ENCODE assay signal across 8 cellular contexts in genomic region chr13:49292742-49293498, GRCh38. TPM values are rescaled to one million over a fixed set of nuclear protein-coding genes. Genes with fewer than 3 reads are reported as not detected.
DNase-seq lines count a peak whose midpoint lies in the region; ATAC-seq and TF ChIP-seq lines count a peak whose summit lies in the region.

No MANE protein-coding gene starts in this region.

- H3K27me3 Mint-ChIP-seq in stimulated activated memory B cell treated with anti-CD40 and anti-IgM and Interleukin-4, amounts not matched to agents 10 μg/mL and 1 μg/mL and 100 μg/mL, for 72 hours: no peaks in the 10 kb centered on the region
- H3K27me3 Mint-ChIP-seq in osteocyte (ENCODE audit: unreplicated experiment): no peaks in the 10 kb centered on the region

- H3F3A ChIP-seq in GM23248 (ENCODE audit: insufficient read depth): no peaks in the 10 kb centered on the region

- H3K4me1 ChIP-seq in GM23248 (ENCODE audit: insufficient read depth) (no peaks in the 10 kb centered on the region), ovary (ENCODE audit: insufficient read depth) (peaks cover 6% of the 10 kb centered on the region)

- ATAC-seq in stimulated activated memory B cell treated with anti-CD40 and anti-IgM and Interleukin-4, amounts not matched to agents 10 μg/mL and 1 μg/mL and 100 μg/mL, for 72 hours: no peak
- ATAC-seq in HG03457 (IDR thresholded peaks at IDR 0.05; ENCODE audit: unreplicated experiment): no peak

- no peak overlapping the region for H3K27ac Mint-ChIP-seq in stimulated activated memory B cell treated with anti-CD40 and anti-IgM and Interleukin-4, amounts not matched to agents 10 μg/mL and 1 μg/mL and 100 μg/mL, for 72 hours
- no peak overlapping the region for H3K27ac Mint-ChIP-seq in osteocyte (ENCODE audit: unreplicated experiment)

- no peak overlapping the region for H3K27ac ChIP-seq in GM23248
- H3K27ac ChIP-seq in dorsolateral prefrontal cortex: peak overlapping the region in 19 of 59 donors; percentile 1 to 63 (median 30)
- peak overlapping the region in 1 of 2 donors; percentile 25 for H3K27ac ChIP-seq in ovary

- DNase-seq in GM23248 (peak; percentile 7), NCI-H748 (lab: John Stamatoyannopoulos, UW; ENCODE audit: unreplicated experiment) (peak; percentile 80), dorsolateral prefrontal cortex (peak in 6 of 10 donors; percentile 53 to 69 (median 58)), ovary (peak; percentile 78 to 87 (median 84)), osteocyte (ENCODE audit: extremely low spot score, unreplicated experiment) (no peak), NCI-H510A treated with DMSO at 0.1 percent for 48 hours (lab: John Stamatoyannopoulos, UW) (no peak)

- H3K36me3 ChIP-seq in GM23248 (ENCODE audit: low read depth) (no peaks in the 10 kb centered on the region), ovary (no peaks in the 10 kb centered on the region)

- TF ChIP-seq POLR2A in ovary (IDR thresholded peaks at IDR 0.05): no peak

- H3K9me2 ChIP-seq in GM23248 (ENCODE audit: insufficient read depth): no peaks in the 10 kb centered on the region

- in situ Hi-C loops in GM23248 (cut with MboI): loop anchor here (10.0 kb wide), 1 partner anchor 312 kb away; no protein-coding TSS in a partner anchor

- WGBS in GM23248 (ENCODE audit: low coverage in 1 of 2, low lambda C conversion rate in 2 of 2, missing lambda C conversion rate in 2 of 2), 2 experiments: 75% methylated on average over 6 of the region's 6 CpGs
- WGBS in ovary, 3 donors: 23 to 33% (median 30%) methylated on average over 6 of the region's 6 CpGs

- no peaks in the 10 kb centered on the region for H3K4me1 Mint-ChIP-seq in stimulated activated memory B cell treated with anti-CD40 and anti-IgM and Interleukin-4, amounts not matched to agents 10 μg/mL and 1 μg/mL and 100 μg/mL, for 72 hours
- peaks cover 3% of the 10 kb centered on the region for H3K4me1 Mint-ChIP-seq in osteocyte (ENCODE audit: unreplicated experiment)

- H3K79me2 ChIP-seq in GM23248 (ENCODE audit: insufficient read depth): no peaks in the 10 kb centered on the region

- peaks cover 29% of the 10 kb centered on the region for H3K36me3 Mint-ChIP-seq in stimulated activated memory B cell treated with anti-CD40 and anti-IgM and Interleukin-4, amounts not matched to agents 10 μg/mL and 1 μg/mL and 100 μg/mL, for 72 hours
- H3K36me3 Mint-ChIP-seq in osteocyte (ENCODE audit: unreplicated experiment): no peaks in the 10 kb centered on the region

- H3K4me3 ChIP-seq in GM23248 (no peak overlapping the region), dorsolateral prefrontal cortex (peak overlapping the region in 2 of 59 donors; percentile 9 to 11), ovary (no peak overlapping the region)

- no peaks in the 10 kb centered on the region for H3K9me3 Mint-ChIP-seq in stimulated activated memory B cell treated with anti-CD40 and anti-IgM and Interleukin-4, amounts not matched to agents 10 μg/mL and 1 μg/mL and 100 μg/mL, for 72 hours
- no peaks in the 10 kb centered on the region for H3K9me3 Mint-ChIP-seq in osteocyte (ENCODE audit: unreplicated experiment)

- no peak overlapping the region for H3K4me3 Mint-ChIP-seq in stimulated activated memory B cell treated with anti-CD40 and anti-IgM and Interleukin-4, amounts not matched to agents 10 μg/mL and 1 μg/mL and 100 μg/mL, for 72 hours
- no peak overlapping the region for H3K4me3 Mint-ChIP-seq in osteocyte (ENCODE audit: unreplicated experiment)

- H2AFZ ChIP-seq in GM23248: no peak overlapping the region

- no peaks in the 10 kb centered on the region for H3K27me3 ChIP-seq in GM23248 (replicated peaks; ENCODE audit: insufficient read depth)
- H3K27me3 ChIP-seq in dorsolateral prefrontal cortex: no peaks in the 10 kb centered on the region
- no peaks in the 10 kb centered on the region for H3K27me3 ChIP-seq in ovary

- intact Hi-C loops in dorsolateral prefrontal cortex (cut with DNase I) (no loop called here), ovary (cut with DNase I) (no loop called here)

- no peaks in the 10 kb centered on the region for H4K20me1 ChIP-seq in GM23248 (ENCODE audit: insufficient read depth)

- no peak overlapping the region for H3K9ac ChIP-seq in GM23248

- H3K4me2 ChIP-seq in GM23248 (ENCODE audit: unreplicated experiment): no peak overlapping the region

- H3K9me3 ChIP-seq in GM23248 (ENCODE audit: low read depth) (no peaks in the 10 kb centered on the region), ovary (no peaks in the 10 kb centered on the region)

- TF ChIP-seq CTCF in dorsolateral prefrontal cortex (IDR thresholded peaks at IDR 0.05 in 54 of 56, conservative IDR thresholded peaks at IDR 0.05 in 2 of 56; ENCODE audit: low read depth in 1 of 56, partially characterized antibody in 56 of 56) (no peak), ovary (IDR thresholded peaks at IDR 0.05) (no peak), osteocyte (IDR thresholded peaks at IDR 0.05) (no peak)

- TF ChIP-seq EP300 in ovary (IDR thresholded peaks at IDR 0.05): no peak

RNA-seq across cellular contexts. Expression of gene CDADC1, which starts 45.2 kb away (rescaled TPM):
- total RNA-seq in GM23248 (2014; rRNA removed; shearing (Covaris generic)): 1.8 and 8.7 TPM in 2 replicates
- polyA plus RNA-seq in GM23248 (2016; fragmentation: Nextera tagmentation; extraction: Ambion mirVana) (12.6 and 13.7 TPM in 2 replicates), ovary (1 to 10 TPM; 7.5 to 8.8 TPM)
- total RNA-seq in dorsolateral prefrontal cortex (10 to 100 TPM; 10.8 to 28.5 (median 17.3) TPM), ovary (10 to 100 TPM in 5 of 7 donors, 1 to 10 TPM in 2; 7.9 to 17.9 (median 14.0) TPM), osteocyte (8.4 and 11.9 TPM in 2 replicates)

Comparison
In these comparisons a context has a peak if more than half of its experiments do, and no peak if none do; other contexts are left out.
1. DNase-seq: peak in GM23248 (single experiment), NCI-H748 (single experiment), dorsolateral prefrontal cortex (6 of 10) and ovary (5 of 5); none in osteocyte (single experiment) and NCI-H510A treated with DMSO at 0.1 percent for 48 hours (single experiment).